Comparison of ENCODE assay signal across 1 cellular context in the genomic region with DNA sequence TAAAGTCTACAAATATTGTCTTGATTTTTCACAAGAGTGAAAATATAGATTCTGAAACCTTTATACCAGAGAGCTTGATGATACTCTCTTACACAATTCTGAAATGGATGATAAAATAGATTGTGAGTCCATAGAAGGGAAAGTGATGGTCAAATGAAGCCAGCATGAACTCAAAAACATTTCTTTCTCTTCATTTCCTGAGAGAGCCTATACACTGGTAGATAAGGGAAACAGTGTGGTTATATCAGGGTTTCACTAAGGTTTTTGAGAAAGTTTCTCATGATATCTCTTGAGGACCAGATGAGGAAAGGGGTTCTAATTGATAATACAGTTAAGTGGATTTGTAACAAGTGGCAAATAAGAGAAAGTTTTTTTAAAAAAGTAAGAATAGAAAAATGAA.
TF ChIP-seq lines count a peak whose summit lies in the region.

No MANE protein-coding gene starts in this region.

TF ChIP-seq in GM12878, 131 proteins besides CTCF, POLR2A, EP300 and RAD21 (continued from another document):
- TF ChIP-seq, protein P1, sequence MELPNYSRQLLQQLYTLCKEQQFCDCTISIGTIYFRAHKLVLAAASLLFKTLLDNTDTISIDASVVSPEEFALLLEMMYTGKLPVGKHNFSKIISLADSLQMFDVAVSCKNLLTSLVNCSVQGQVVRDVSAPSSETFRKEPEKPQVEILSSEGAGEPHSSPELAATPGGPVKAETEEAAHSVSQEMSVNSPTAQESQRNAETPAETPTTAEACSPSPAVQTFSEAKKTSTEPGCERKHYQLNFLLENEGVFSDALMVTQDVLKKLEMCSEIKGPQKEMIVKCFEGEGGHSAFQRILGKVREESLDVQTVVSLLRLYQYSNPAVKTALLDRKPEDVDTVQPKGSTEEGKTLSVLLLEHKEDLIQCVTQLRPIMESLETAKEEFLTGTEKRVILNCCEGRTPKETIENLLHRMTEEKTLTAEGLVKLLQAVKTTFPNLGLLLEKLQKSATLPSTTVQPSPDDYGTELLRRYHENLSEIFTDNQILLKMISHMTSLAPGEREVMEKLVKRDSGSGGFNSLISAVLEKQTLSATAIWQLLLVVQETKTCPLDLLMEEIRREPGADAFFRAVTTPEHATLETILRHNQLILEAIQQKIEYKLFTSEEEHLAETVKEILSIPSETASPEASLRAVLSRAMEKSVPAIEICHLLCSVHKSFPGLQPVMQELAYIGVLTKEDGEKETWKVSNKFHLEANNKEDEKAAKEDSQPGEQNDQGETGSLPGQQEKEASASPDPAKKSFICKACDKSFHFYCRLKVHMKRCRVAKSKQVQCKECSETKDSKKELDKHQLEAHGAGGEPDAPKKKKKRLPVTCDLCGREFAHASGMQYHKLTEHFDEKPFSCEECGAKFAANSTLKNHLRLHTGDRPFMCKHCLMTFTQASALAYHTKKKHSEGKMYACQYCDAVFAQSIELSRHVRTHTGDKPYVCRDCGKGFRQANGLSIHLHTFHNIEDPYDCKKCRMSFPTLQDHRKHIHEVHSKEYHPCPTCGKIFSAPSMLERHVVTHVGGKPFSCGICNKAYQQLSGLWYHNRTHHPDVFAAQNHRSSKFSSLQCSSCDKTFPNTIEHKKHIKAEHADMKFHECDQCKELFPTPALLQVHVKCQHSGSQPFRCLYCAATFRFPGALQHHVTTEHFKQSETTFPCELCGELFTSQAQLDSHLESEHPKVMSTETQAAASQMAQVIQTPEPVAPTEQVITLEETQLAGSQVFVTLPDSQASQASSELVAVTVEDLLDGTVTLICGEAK (IDR thresholded peaks at IDR 0.05; ENCODE audit: borderline replicate concordance) = no peak
- TF ChIP-seq, protein P2, sequence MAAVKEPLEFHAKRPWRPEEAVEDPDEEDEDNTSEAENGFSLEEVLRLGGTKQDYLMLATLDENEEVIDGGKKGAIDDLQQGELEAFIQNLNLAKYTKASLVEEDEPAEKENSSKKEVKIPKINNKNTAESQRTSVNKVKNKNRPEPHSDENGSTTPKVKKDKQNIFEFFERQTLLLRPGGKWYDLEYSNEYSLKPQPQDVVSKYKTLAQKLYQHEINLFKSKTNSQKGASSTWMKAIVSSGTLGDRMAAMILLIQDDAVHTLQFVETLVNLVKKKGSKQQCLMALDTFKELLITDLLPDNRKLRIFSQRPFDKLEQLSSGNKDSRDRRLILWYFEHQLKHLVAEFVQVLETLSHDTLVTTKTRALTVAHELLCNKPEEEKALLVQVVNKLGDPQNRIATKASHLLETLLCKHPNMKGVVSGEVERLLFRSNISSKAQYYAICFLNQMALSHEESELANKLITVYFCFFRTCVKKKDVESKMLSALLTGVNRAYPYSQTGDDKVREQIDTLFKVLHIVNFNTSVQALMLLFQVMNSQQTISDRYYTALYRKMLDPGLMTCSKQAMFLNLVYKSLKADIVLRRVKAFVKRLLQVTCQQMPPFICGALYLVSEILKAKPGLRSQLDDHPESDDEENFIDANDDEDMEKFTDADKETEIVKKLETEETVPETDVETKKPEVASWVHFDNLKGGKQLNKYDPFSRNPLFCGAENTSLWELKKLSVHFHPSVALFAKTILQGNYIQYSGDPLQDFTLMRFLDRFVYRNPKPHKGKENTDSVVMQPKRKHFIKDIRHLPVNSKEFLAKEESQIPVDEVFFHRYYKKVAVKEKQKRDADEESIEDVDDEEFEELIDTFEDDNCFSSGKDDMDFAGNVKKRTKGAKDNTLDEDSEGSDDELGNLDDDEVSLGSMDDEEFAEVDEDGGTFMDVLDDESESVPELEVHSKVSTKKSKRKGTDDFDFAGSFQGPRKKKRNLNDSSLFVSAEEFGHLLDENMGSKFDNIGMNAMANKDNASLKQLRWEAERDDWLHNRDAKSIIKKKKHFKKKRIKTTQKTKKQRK (IDR thresholded peaks at IDR 0.05; ENCODE audit: low read depth, low read length) = no peak
- TF ChIP-seq, protein P3, sequence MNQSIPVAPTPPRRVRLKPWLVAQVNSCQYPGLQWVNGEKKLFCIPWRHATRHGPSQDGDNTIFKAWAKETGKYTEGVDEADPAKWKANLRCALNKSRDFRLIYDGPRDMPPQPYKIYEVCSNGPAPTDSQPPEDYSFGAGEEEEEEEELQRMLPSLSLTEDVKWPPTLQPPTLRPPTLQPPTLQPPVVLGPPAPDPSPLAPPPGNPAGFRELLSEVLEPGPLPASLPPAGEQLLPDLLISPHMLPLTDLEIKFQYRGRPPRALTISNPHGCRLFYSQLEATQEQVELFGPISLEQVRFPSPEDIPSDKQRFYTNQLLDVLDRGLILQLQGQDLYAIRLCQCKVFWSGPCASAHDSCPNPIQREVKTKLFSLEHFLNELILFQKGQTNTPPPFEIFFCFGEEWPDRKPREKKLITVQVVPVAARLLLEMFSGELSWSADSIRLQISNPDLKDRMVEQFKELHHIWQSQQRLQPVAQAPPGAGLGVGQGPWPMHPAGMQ (IDR thresholded peaks at IDR 0.05; ENCODE audit: borderline replicate concordance) = no peak
- TF ChIP-seq, protein P4, sequence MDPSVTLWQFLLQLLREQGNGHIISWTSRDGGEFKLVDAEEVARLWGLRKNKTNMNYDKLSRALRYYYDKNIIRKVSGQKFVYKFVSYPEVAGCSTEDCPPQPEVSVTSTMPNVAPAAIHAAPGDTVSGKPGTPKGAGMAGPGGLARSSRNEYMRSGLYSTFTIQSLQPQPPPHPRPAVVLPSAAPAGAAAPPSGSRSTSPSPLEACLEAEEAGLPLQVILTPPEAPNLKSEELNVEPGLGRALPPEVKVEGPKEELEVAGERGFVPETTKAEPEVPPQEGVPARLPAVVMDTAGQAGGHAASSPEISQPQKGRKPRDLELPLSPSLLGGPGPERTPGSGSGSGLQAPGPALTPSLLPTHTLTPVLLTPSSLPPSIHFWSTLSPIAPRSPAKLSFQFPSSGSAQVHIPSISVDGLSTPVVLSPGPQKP (IDR thresholded peaks at IDR 0.05; ENCODE audit: low read depth, low read length) = no peak
- TF ChIP-seq RAD51 (IDR thresholded peaks at IDR 0.05) (no peak), FOXK2 (IDR thresholded peaks at IDR 0.05) (no peak), BACH1 (IDR thresholded peaks at IDR 0.05; ENCODE audit: borderline replicate concordance) (no peak), NFIC (IDR thresholded peaks at IDR 0.05; ENCODE audit: low read depth, low read length) (peak; percentile 72), SMAD1 (IDR thresholded peaks at IDR 0.05; ENCODE audit: low read depth, partially characterized antibody) (no peak), JUNB (IDR thresholded peaks at IDR 0.05) (0 out of 2 replicates have a peak, but pooled peaks have one; percentile 17), RUNX3 (IDR thresholded peaks at IDR 0.05; ENCODE audit: low read length) (peak; percentile 66), GATAD2B (conservative IDR thresholded peaks at IDR 0.05; ENCODE audit: low read depth) (no peak), HDGF (IDR thresholded peaks at IDR 0.05) (no peak)
- TF ChIP-seq, protein P5, sequence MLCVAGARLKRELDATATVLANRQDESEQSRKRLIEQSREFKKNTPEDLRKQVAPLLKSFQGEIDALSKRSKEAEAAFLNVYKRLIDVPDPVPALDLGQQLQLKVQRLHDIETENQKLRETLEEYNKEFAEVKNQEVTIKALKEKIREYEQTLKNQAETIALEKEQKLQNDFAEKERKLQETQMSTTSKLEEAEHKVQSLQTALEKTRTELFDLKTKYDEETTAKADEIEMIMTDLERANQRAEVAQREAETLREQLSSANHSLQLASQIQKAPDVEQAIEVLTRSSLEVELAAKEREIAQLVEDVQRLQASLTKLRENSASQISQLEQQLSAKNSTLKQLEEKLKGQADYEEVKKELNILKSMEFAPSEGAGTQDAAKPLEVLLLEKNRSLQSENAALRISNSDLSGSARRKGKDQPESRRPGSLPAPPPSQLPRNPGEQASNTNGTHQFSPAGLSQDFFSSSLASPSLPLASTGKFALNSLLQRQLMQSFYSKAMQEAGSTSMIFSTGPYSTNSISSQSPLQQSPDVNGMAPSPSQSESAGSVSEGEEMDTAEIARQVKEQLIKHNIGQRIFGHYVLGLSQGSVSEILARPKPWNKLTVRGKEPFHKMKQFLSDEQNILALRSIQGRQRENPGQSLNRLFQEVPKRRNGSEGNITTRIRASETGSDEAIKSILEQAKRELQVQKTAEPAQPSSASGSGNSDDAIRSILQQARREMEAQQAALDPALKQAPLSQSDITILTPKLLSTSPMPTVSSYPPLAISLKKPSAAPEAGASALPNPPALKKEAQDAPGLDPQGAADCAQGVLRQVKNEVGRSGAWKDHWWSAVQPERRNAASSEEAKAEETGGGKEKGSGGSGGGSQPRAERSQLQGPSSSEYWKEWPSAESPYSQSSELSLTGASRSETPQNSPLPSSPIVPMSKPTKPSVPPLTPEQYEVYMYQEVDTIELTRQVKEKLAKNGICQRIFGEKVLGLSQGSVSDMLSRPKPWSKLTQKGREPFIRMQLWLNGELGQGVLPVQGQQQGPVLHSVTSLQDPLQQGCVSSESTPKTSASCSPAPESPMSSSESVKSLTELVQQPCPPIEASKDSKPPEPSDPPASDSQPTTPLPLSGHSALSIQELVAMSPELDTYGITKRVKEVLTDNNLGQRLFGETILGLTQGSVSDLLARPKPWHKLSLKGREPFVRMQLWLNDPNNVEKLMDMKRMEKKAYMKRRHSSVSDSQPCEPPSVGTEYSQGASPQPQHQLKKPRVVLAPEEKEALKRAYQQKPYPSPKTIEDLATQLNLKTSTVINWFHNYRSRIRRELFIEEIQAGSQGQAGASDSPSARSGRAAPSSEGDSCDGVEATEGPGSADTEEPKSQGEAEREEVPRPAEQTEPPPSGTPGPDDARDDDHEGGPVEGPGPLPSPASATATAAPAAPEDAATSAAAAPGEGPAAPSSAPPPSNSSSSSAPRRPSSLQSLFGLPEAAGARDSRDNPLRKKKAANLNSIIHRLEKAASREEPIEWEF (IDR thresholded peaks at IDR 0.05; ENCODE audit: insufficient replicate concordance, low read depth, low read length) = no peak
- TF ChIP-seq, protein P6, sequence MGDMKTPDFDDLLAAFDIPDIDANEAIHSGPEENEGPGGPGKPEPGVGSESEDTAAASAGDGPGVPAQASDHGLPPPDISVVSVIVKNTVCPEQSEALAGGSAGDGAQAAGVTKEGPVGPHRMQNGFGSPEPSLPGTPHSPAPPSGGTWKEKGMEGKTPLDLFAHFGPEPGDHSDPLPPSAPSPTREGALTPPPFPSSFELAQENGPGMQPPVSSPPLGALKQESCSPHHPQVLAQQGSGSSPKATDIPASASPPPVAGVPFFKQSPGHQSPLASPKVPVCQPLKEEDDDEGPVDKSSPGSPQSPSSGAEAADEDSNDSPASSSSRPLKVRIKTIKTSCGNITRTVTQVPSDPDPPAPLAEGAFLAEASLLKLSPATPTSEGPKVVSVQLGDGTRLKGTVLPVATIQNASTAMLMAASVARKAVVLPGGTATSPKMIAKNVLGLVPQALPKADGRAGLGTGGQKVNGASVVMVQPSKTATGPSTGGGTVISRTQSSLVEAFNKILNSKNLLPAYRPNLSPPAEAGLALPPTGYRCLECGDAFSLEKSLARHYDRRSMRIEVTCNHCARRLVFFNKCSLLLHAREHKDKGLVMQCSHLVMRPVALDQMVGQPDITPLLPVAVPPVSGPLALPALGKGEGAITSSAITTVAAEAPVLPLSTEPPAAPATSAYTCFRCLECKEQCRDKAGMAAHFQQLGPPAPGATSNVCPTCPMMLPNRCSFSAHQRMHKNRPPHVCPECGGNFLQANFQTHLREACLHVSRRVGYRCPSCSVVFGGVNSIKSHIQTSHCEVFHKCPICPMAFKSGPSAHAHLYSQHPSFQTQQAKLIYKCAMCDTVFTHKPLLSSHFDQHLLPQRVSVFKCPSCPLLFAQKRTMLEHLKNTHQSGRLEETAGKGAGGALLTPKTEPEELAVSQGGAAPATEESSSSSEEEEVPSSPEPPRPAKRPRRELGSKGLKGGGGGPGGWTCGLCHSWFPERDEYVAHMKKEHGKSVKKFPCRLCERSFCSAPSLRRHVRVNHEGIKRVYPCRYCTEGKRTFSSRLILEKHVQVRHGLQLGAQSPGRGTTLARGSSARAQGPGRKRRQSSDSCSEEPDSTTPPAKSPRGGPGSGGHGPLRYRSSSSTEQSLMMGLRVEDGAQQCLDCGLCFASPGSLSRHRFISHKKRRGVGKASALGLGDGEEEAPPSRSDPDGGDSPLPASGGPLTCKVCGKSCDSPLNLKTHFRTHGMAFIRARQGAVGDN (IDR thresholded peaks at IDR 0.05) = no peak
TF ChIP-seq in GM12878: peak in this region for 5.
